14 cellular contexts compared by ENCODE assay signal in genomic region chr4:94519925-94520789, GRCh38.
DNase-seq lines count a peak whose midpoint lies in the region; ATAC-seq and TF ChIP-seq lines count a peak whose summit lies in the region.
"Had no signal": no experiment of that assay in that cellular context is flagged by ENCODE, and none has a peak within 500 bp of the region (broad histone marks: within the 10 kb centered on the region; RNA-seq: fewer than 3 reads in every experiment).

No MANE protein-coding gene starts in this region.

- no peak for TF ChIP-seq POLR2A in adrenal gland (IDR thresholded peaks at IDR 0.05)

- H4K20me1 ChIP-seq in OCI-LY1 (ENCODE audit: insufficient read depth, low read length): no peaks in the 10 kb centered on the region

- H3K4me1 ChIP-seq in HEK293 (ENCODE audit: control insufficient read depth, insufficient read depth, low read length): peaks cover 4% of the 10 kb centered on the region; the same call in 1 of the 2 replicates
- peaks cover 23% of the 10 kb centered on the region for H3K4me1 ChIP-seq in OCI-LY1 (ENCODE audit: insufficient read depth, low read length, severe bottlenecking)
- H3K4me1 ChIP-seq in adrenal gland (replicated peaks in 1 of 2): peaks cover 7 to 58% of the 10 kb centered on the region in 2 donors

- H3F3A ChIP-seq in OCI-LY1 (ENCODE audit: insufficient read depth, low read length): no peaks in the 10 kb centered on the region

- no peak for TF ChIP-seq CTCF in HEK293 (tag by site-specific recombination; IDR thresholded peaks at IDR 0.05)
- TF ChIP-seq CTCF in OCI-LY1 (IDR thresholded peaks at IDR 0.05; ENCODE audit: low read length): no peak
- no peak for TF ChIP-seq CTCF in adrenal gland (IDR thresholded peaks at IDR 0.05)

- H3K9me3 ChIP-seq in HEK293 (ENCODE audit: control insufficient read depth, insufficient read depth, low read depth, low read length): no peaks in the 10 kb centered on the region
- H3K9me3 ChIP-seq in OCI-LY1 (ENCODE audit: low read length): no peaks in the 10 kb centered on the region
- no peaks in the 10 kb centered on the region for H3K9me3 ChIP-seq in adrenal gland (replicated peaks in 1 of 3)

- H2AFZ ChIP-seq in OCI-LY1 (ENCODE audit: low read length): no peak overlapping the region

- H3K4me3 Mint-ChIP-seq in naive B cell: peak overlapping the region in 6 of 8 donors; percentile 22 to 68 (median 40)

- H3K79me2 ChIP-seq in OCI-LY1 (ENCODE audit: insufficient read depth, low read length): 0 out of 2 replicates have a peak, but pooled peaks cover 2% of the 10 kb centered on the region

- ATAC-seq in GM18858 (IDR thresholded peaks at IDR 0.05; ENCODE audit: unreplicated experiment): peak; percentile 37
- peak; percentile 54 to 67 for ATAC-seq in naive B cell (ENCODE audit: low read depth in 2 of 2)
- no peak for ATAC-seq in GM21825 (IDR thresholded peaks at IDR 0.05; ENCODE audit: unreplicated experiment)

- no peaks in the 10 kb centered on the region for H3K9me3 Mint-ChIP-seq in naive B cell

- H3K27me3 ChIP-seq in OCI-LY1 (ENCODE audit: insufficient read depth, low read length) (no peaks in the 10 kb centered on the region), adrenal gland (no peaks in the 10 kb centered on the region)

- H3K27ac Mint-ChIP-seq in naive B cell: no peak overlapping the region
- H3K27ac Mint-ChIP-seq: progenitor cell of endocrine pancreas had no signal

- no peak overlapping the region for H3K27ac ChIP-seq in HEK293 (ENCODE audit: extremely low read depth, low read depth, low read length)
- H3K27ac ChIP-seq in OCI-LY1 (ENCODE audit: low read depth, low read length, poor library complexity, severe bottlenecking): peak overlapping the region; percentile 34
- H3K27ac ChIP-seq in adrenal gland: no peak overlapping the region
- H3K27ac ChIP-seq: RWPE1, WERI-Rb-1 had no signal

- 37 to 55% (median 43%) methylated on average over 4 of the region's 4 CpGs for WGBS in adrenal gland, 4 donors

- intact Hi-C loops in adrenal gland (cut with DNase I): no loop called here

- H3K4me3 ChIP-seq in HEK293 (ENCODE audit: low read depth, low read length) (no peak overlapping the region), OCI-LY1 (ENCODE audit: low read depth, low read length, poor library complexity, severe bottlenecking) (no peak overlapping the region), adrenal gland (no peak overlapping the region)

- H3K36me3 ChIP-seq in HEK293 (ENCODE audit: control insufficient read depth in 2 of 2, insufficient read depth in 1 of 2, low read length in 2 of 2) (no peaks in the 10 kb centered on the region), OCI-LY1 (ENCODE audit: insufficient read depth, low read length) (no peaks in the 10 kb centered on the region), adrenal gland (replicated peaks in 1 of 2) (no peaks in the 10 kb centered on the region)
- H3K36me3 ChIP-seq: WERI-Rb-1 had no signal

- no peaks in the 10 kb centered on the region for H3K36me3 Mint-ChIP-seq in naive B cell

- H3K4me1 Mint-ChIP-seq in naive B cell: peaks cover 18 to 24% (median 21%) of the 10 kb centered on the region in 3 donors

- POLR2A ChIA-PET in HEK293 (lab: Yijun Ruan, JAX): no interaction called here

- peak overlapping the region; percentile 25; the same call in 1 of the 2 replicates for H3K4me2 ChIP-seq in OCI-LY1 (ENCODE audit: low read length)

- DNase-seq in naive B cell (no peak), adrenal gland (no peak), superior temporal gyrus (ENCODE audit: extremely low spot score) (no peak)
- DNase-seq in stimulated activated CD4-positive, alpha-beta T cell treated with anti-CD3 and anti-CD28 coated beads, Interleukin-4, amount 100 ng/mL, for 24 hours: no peak
- DNase-seq: central memory CD4-positive, alpha-beta T cell; GOT3; NCI-H1930; WERI-Rb-1 had no signal

- no peak overlapping the region for H3K9ac ChIP-seq in OCI-LY1 (ENCODE audit: low read length)

- CTCF ChIA-PET in HEK293 (lab: Yijun Ruan, JAX): no interaction called here

- H3K27me3 Mint-ChIP-seq in naive B cell: no peaks in the 10 kb centered on the region
- H3K27me3 Mint-ChIP-seq: progenitor cell of endocrine pancreas had no signal

- no peaks in the 10 kb centered on the region for H3K9me2 ChIP-seq in OCI-LY1 (ENCODE audit: low read depth, low read length)

TF ChIP-seq in HEK293, 187 proteins besides CTCF, POLR2A, EP300 and RAD21 (continues in another document):
- TF ChIP-seq ZNF184 (tag by site-specific recombination; IDR thresholded peaks at IDR 0.05): no peak
- no peak for TF ChIP-seq ZNF175 (tag by site-specific recombination; IDR thresholded peaks at IDR 0.05)
- TF ChIP-seq, protein P1, sequence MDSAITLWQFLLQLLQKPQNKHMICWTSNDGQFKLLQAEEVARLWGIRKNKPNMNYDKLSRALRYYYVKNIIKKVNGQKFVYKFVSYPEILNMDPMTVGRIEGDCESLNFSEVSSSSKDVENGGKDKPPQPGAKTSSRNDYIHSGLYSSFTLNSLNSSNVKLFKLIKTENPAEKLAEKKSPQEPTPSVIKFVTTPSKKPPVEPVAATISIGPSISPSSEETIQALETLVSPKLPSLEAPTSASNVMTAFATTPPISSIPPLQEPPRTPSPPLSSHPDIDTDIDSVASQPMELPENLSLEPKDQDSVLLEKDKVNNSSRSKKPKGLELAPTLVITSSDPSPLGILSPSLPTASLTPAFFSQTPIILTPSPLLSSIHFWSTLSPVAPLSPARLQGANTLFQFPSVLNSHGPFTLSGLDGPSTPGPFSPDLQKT (IDR thresholded peaks at IDR 0.05; ENCODE audit: borderline replicate concordance, low read depth, low read length): no peak
- TF ChIP-seq, protein P2, sequence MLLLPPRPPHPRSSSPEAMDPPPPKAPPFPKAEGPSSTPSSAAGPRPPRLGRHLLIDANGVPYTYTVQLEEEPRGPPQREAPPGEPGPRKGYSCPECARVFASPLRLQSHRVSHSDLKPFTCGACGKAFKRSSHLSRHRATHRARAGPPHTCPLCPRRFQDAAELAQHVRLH (tag by site-specific recombination; IDR thresholded peaks at IDR 0.05): no peak
- TF ChIP-seq ZNF302 (tag by site-specific recombination; IDR thresholded peaks at IDR 0.05; ENCODE audit: low read depth): no peak
- TF ChIP-seq IKZF3 (tag by site-specific recombination; IDR thresholded peaks at IDR 0.05): no peak
- no peak for TF ChIP-seq ZFP3 (tag by site-specific recombination; IDR thresholded peaks at IDR 0.05; ENCODE audit: low read depth)
- no peak for TF ChIP-seq ZNF324 (tag by site-specific recombination; IDR thresholded peaks at IDR 0.05)
- no peak for TF ChIP-seq ZNF785 (tag by site-specific recombination; IDR thresholded peaks at IDR 0.05)
- TF ChIP-seq ZBTB1 (tag by site-specific recombination; IDR thresholded peaks at IDR 0.05): no peak
- no peak for TF ChIP-seq ZSCAN18 (tag by site-specific recombination; IDR thresholded peaks at IDR 0.05)
- no peak for TF ChIP-seq PRDM1 (tag by site-specific recombination; IDR thresholded peaks at IDR 0.05)
- no peak for TF ChIP-seq ZBTB8A (tag by site-specific recombination; IDR thresholded peaks at IDR 0.05)
- peak; percentile 17; the same call in 1 of the 2 replicates for TF ChIP-seq TCF7L2 (IDR thresholded peaks at IDR 0.05; ENCODE audit: borderline replicate concordance, low read depth, low read length)
- TF ChIP-seq ZNF768 (tag by site-specific recombination; IDR thresholded peaks at IDR 0.05): no peak
- TF ChIP-seq ZFHX2 (tag by site-specific recombination; conservative IDR thresholded peaks at IDR 0.05): peak; percentile 20; the same call in 1 of the 2 replicates
- TF ChIP-seq ZNF585B (tag by site-specific recombination; IDR thresholded peaks at IDR 0.05): no peak
- no peak for TF ChIP-seq GLIS2 (tag by site-specific recombination; IDR thresholded peaks at IDR 0.05)
- TF ChIP-seq OSR2 (tag by site-specific recombination; IDR thresholded peaks at IDR 0.05): peak; percentile 52
- no peak for TF ChIP-seq KLF8 (tag by site-specific recombination; IDR thresholded peaks at IDR 0.05)
- no peak for TF ChIP-seq SP3 (tag by site-specific recombination; IDR thresholded peaks at IDR 0.05)
- TF ChIP-seq ZNF670 (tag by site-specific recombination; IDR thresholded peaks at IDR 0.05; ENCODE audit: low read depth): no peak
- no peak for TF ChIP-seq YY2 (tag by site-specific recombination; IDR thresholded peaks at IDR 0.05)
- TF ChIP-seq, protein P3, sequence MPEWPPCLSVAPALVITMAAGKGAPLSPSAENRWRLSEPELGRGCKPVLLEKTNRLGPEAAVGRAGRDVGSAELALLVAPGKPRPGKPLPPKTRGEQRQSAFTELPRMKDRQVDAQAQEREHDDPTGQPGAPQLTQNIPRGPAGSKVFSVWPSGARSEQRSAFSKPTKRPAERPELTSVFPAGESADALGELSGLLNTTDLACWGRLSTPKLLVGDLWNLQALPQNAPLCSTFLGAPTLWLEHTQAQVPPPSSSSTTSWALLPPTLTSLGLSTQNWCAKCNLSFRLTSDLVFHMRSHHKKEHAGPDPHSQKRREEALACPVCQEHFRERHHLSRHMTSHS (tag by site-specific recombination; IDR thresholded peaks at IDR 0.05): no peak
- no peak for TF ChIP-seq ZNF416 (tag by site-specific recombination; IDR thresholded peaks at IDR 0.05)
- no peak for TF ChIP-seq ZEB2 (tag by site-specific recombination; IDR thresholded peaks at IDR 0.05)
